In genomic region chr5:172868436-172868923, GRCh38 we compare ENCODE assay signal across 1 cellular context.
TF ChIP-seq lines count a peak whose summit lies in the region.

No MANE protein-coding gene starts in this region.

TF ChIP-seq in HepG2, 621 proteins besides CTCF, POLR2A, EP300 and RAD21 (continued from another document and continues in another):
- TF ChIP-seq PRDM4 (CRISPR knock-in tag; IDR thresholded peaks at IDR 0.05; ENCODE audit: borderline replicate concordance) (no peak), ZNF784 (CRISPR knock-in tag; IDR thresholded peaks at IDR 0.05; ENCODE audit: borderline replicate concordance) (no peak), TFE3 (CRISPR knock-in tag; IDR thresholded peaks at IDR 0.05) (no peak; the same call in 1 of the 2 replicates), ZMYM4 (CRISPR knock-in tag; IDR thresholded peaks at IDR 0.05) (no peak), ZNF558 (CRISPR knock-in tag; IDR thresholded peaks at IDR 0.05; ENCODE audit: borderline replicate concordance) (no peak), PLRG1 (conservative IDR thresholded peaks at IDR 0.05) (no peak), PITX1 (CRISPR knock-in tag; IDR thresholded peaks at IDR 0.05) (no peak), ZNF775 (CRISPR knock-in tag; IDR thresholded peaks at IDR 0.05; ENCODE audit: borderline replicate concordance) (no peak), NCOR1 (IDR thresholded peaks at IDR 0.05; ENCODE audit: borderline replicate concordance, low read length) (peak; percentile 23; the same call in 1 of the 2 replicates), ZNF737 (CRISPR knock-in tag; IDR thresholded peaks at IDR 0.05; ENCODE audit: borderline replicate concordance) (no peak), ETV6 (CRISPR knock-in tag; conservative IDR thresholded peaks at IDR 0.05) (no peak), ATF7-NPFF (CRISPR knock-in tag; IDR thresholded peaks at IDR 0.05; ENCODE audit: low read depth) (no peak), ARNT (IDR thresholded peaks at IDR 0.05) (no peak), ZBED4 (CRISPR knock-in tag; IDR thresholded peaks at IDR 0.05; ENCODE audit: borderline replicate concordance) (no peak), ZNF703 (CRISPR knock-in tag; IDR thresholded peaks at IDR 0.05; ENCODE audit: borderline replicate concordance) (no peak), ZNF878 (CRISPR knock-in tag; IDR thresholded peaks at IDR 0.05) (no peak), ZKSCAN5 (CRISPR knock-in tag; IDR thresholded peaks at IDR 0.05) (no peak), SP140L (CRISPR knock-in tag; IDR thresholded peaks at IDR 0.05; ENCODE audit: borderline replicate concordance) (no peak), ZNF34 (CRISPR knock-in tag; IDR thresholded peaks at IDR 0.05; ENCODE audit: borderline replicate concordance) (no peak), TFAP4 (IDR thresholded peaks at IDR 0.05; ENCODE audit: borderline replicate concordance, low read depth) (no peak), MAFK (conservative IDR thresholded peaks at IDR 0.05 in 1 of 2, IDR thresholded peaks at IDR 0.05 in 1 of 2; ENCODE audit: low read length in 2 of 2) (peak in 1 of 2 experiments; percentile 40; a peak in 2 of 4 replicates), ZNF629 (CRISPR knock-in tag; conservative IDR thresholded peaks at IDR 0.05) (no peak), MEIS1 (CRISPR knock-in tag; IDR thresholded peaks at IDR 0.05; ENCODE audit: borderline replicate concordance) (no peak; the same call in 1 of the 2 replicates), ETS1 (CRISPR knock-in tag; IDR thresholded peaks at IDR 0.05) (no peak), KDM6A (CRISPR knock-in tag; IDR thresholded peaks at IDR 0.05; ENCODE audit: low read depth) (no peak), ZSCAN9 (CRISPR knock-in tag; IDR thresholded peaks at IDR 0.05; ENCODE audit: borderline replicate concordance) (no peak), GFI1 (CRISPR knock-in tag; IDR thresholded peaks at IDR 0.05; ENCODE audit: borderline replicate concordance) (peak; percentile 90), ZZZ3 (CRISPR knock-in tag; IDR thresholded peaks at IDR 0.05; ENCODE audit: borderline replicate concordance) (no peak), BORCS8-MEF2B (CRISPR knock-in tag; IDR thresholded peaks at IDR 0.05) (no peak), ZBTB26 (CRISPR knock-in tag; IDR thresholded peaks at IDR 0.05; ENCODE audit: borderline replicate concordance) (no peak), ZUFSP (CRISPR knock-in tag; IDR thresholded peaks at IDR 0.05; ENCODE audit: borderline replicate concordance) (no peak), NR2C2 (CRISPR knock-in tag; IDR thresholded peaks at IDR 0.05; ENCODE audit: borderline replicate concordance) (no peak), NKX3-1 (CRISPR knock-in tag; IDR thresholded peaks at IDR 0.05) (no peak), ELF3 (CRISPR knock-in tag; IDR thresholded peaks at IDR 0.05) (peak; percentile 76), SAFB2 (CRISPR knock-in tag; IDR thresholded peaks at IDR 0.05; ENCODE audit: borderline replicate concordance, low read depth) (no peak), SP2 (CRISPR knock-in tag; IDR thresholded peaks at IDR 0.05) (no peak), NFATC3 (CRISPR knock-in tag; IDR thresholded peaks at IDR 0.05) (no peak), ZNF230 (CRISPR knock-in tag; IDR thresholded peaks at IDR 0.05) (no peak), PRPF4 (IDR thresholded peaks at IDR 0.05; ENCODE audit: low read depth, low read length, poor library complexity, severe bottlenecking) (no peak), ZHX2 (IDR thresholded peaks at IDR 0.05; ENCODE audit: low read depth) (no peak), ZHX2 (CRISPR knock-in tag; IDR thresholded peaks at IDR 0.05; ENCODE audit: borderline replicate concordance) (no peak), BATF2 (CRISPR knock-in tag; IDR thresholded peaks at IDR 0.05) (no peak), RCOR2 (CRISPR knock-in tag; IDR thresholded peaks at IDR 0.05) (peak; percentile 73; the same call in 1 of the 2 replicates)
